ENCODE assay signal across 1 cellular context in the genomic region with DNA sequence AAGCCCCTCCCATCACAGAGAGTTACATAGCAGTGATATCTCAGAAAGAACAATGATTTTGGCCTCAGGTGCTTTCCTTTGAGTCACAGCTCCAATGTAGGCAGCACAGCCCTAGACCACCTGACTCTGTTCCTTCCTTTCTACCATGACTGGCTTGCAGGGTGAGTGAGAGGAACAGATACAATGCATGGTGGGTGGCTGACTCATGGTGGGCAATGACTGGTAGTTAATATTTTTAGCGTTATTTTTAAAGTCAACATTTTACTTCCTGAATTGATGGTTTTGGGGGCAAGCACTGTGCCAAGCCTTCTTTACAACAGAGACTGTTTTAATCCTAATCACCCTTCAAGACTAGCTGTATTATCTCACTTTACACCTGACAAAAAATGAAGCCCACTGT.
TF ChIP-seq lines count a peak whose summit lies in the region.

No MANE protein-coding gene starts in this region.

TF ChIP-seq in HepG2, 621 proteins besides CTCF, POLR2A, EP300 and RAD21 (continued from another document):
- no peak for TF ChIP-seq FOXJ3 (CRISPR knock-in tag; IDR thresholded peaks at IDR 0.05; ENCODE audit: borderline replicate concordance)
- no peak for TF ChIP-seq ARNT2 (CRISPR knock-in tag; IDR thresholded peaks at IDR 0.05; ENCODE audit: low read depth)
- TF ChIP-seq ZNF354B (CRISPR knock-in tag; IDR thresholded peaks at IDR 0.05), result no peak
- no peak for TF ChIP-seq ZNF329 (CRISPR knock-in tag; IDR thresholded peaks at IDR 0.05; ENCODE audit: low read depth)
